Comparison of ENCODE assay signal across 1 cellular context in genomic region chr2:39124000-39124769, GRCh38.
TF ChIP-seq lines count a peak whose summit lies in the region.

No MANE protein-coding gene starts in this region.

TF ChIP-seq in HEK293, 187 proteins besides CTCF, POLR2A, EP300 and RAD21 (continued from another document):
- TF ChIP-seq ZNF26 (tag by site-specific recombination; IDR thresholded peaks at IDR 0.05) = no peak
- TF ChIP-seq ZBTB44 (tag by site-specific recombination; IDR thresholded peaks at IDR 0.05) = no peak
- no peak for TF ChIP-seq ZNF174 (tag by site-specific recombination; IDR thresholded peaks at IDR 0.05)
- TF ChIP-seq ZNF311 (tag by site-specific recombination; IDR thresholded peaks at IDR 0.05; ENCODE audit: borderline replicate concordance) = no peak
- TF ChIP-seq PRDM10 (tag by site-specific recombination; IDR thresholded peaks at IDR 0.05) = peak; percentile 96
- TF ChIP-seq ZNF214 (tag by site-specific recombination; IDR thresholded peaks at IDR 0.05; ENCODE audit: borderline replicate concordance) = no peak
- TF ChIP-seq PBX3 (CRISPR knock-in tag; IDR thresholded peaks at IDR 0.05) = peak; percentile 91; the same call in 1 of the 2 replicates
- TF ChIP-seq ZBTB7A (tag by site-specific recombination; IDR thresholded peaks at IDR 0.05; ENCODE audit: low read depth) = no peak
- TF ChIP-seq ZNF202 (tag by site-specific recombination; IDR thresholded peaks at IDR 0.05; ENCODE audit: borderline replicate concordance) = no peak
- TF ChIP-seq MZF1 (tag by site-specific recombination; IDR thresholded peaks at IDR 0.05; ENCODE audit: borderline replicate concordance) = no peak
- peak; percentile 21; the same call in 1 of the 2 replicates for TF ChIP-seq ZNF24 (tag by site-specific recombination; IDR thresholded peaks at IDR 0.05)
- TF ChIP-seq ZNF747 (tag by site-specific recombination; IDR thresholded peaks at IDR 0.05) = no peak
- 0 out of 2 replicates have a peak, but pooled peaks have one; percentile 13 for TF ChIP-seq ZNF449 (tag by site-specific recombination; IDR thresholded peaks at IDR 0.05)
- TF ChIP-seq ZNF362 (tag by site-specific recombination; IDR thresholded peaks at IDR 0.05) = no peak
- peak; percentile 79 for TF ChIP-seq SP3 (tag by site-specific recombination; IDR thresholded peaks at IDR 0.05)
- no peak for TF ChIP-seq ZNF521 (tag by site-specific recombination; IDR thresholded peaks at IDR 0.05)
- no peak for TF ChIP-seq ZNF670 (tag by site-specific recombination; IDR thresholded peaks at IDR 0.05; ENCODE audit: low read depth)
- no peak for TF ChIP-seq PRDM1 (tag by site-specific recombination; IDR thresholded peaks at IDR 0.05)
- no peak for TF ChIP-seq ZNF529 (tag by site-specific recombination; IDR thresholded peaks at IDR 0.05; ENCODE audit: insufficient replicate concordance)
- TF ChIP-seq ZNF777 (tag by site-specific recombination; IDR thresholded peaks at IDR 0.05; ENCODE audit: borderline replicate concordance) = peak; percentile 18; the same call in 1 of the 2 replicates
- TF ChIP-seq ZNF140 (tag by site-specific recombination; IDR thresholded peaks at IDR 0.05) = no peak
- no peak for TF ChIP-seq ZNF302 (tag by site-specific recombination; IDR thresholded peaks at IDR 0.05; ENCODE audit: low read depth)
- TF ChIP-seq ZNF404 (tag by site-specific recombination; IDR thresholded peaks at IDR 0.05) = no peak
- TF ChIP-seq ZNF654 (tag by site-specific recombination; IDR thresholded peaks at IDR 0.05; ENCODE audit: low read depth) = no peak
- TF ChIP-seq PRDM4 (tag by site-specific recombination; IDR thresholded peaks at IDR 0.05) = no peak
- peak; percentile 79; the same call in 1 of the 2 replicates for TF ChIP-seq ZSCAN30 (tag by site-specific recombination; IDR thresholded peaks at IDR 0.05)
- TF ChIP-seq KLF9 (tag by site-specific recombination; IDR thresholded peaks at IDR 0.05; ENCODE audit: low read depth) = peak; percentile 77
- no peak for TF ChIP-seq ZSCAN16 (tag by site-specific recombination; IDR thresholded peaks at IDR 0.05)
- no peak for TF ChIP-seq ZNF645 (tag by site-specific recombination; IDR thresholded peaks at IDR 0.05)
- no peak for TF ChIP-seq ZNF398 (tag by site-specific recombination; IDR thresholded peaks at IDR 0.05)
- no peak for TF ChIP-seq ZNF837 (tag by site-specific recombination; IDR thresholded peaks at IDR 0.05)
- TF ChIP-seq ZNF433 (tag by site-specific recombination; IDR thresholded peaks at IDR 0.05; ENCODE audit: low read depth) = no peak
- peak; percentile 20 for TF ChIP-seq SETDB1 (IDR thresholded peaks at IDR 0.05; ENCODE audit: insufficient read length, low read length)
- no peak for TF ChIP-seq ZNF266 (tag by site-specific recombination; IDR thresholded peaks at IDR 0.05; ENCODE audit: low read depth)
- no peak for TF ChIP-seq ZNF704 (tag by site-specific recombination; IDR thresholded peaks at IDR 0.05)
- TF ChIP-seq GLI4 (tag by site-specific recombination; IDR thresholded peaks at IDR 0.05) = 0 out of 2 replicates have a peak, but pooled peaks have one; percentile 27
